ENCODE assay signal across 8 cellular contexts in genomic region chr12:122399592-122400373, GRCh38. TPM values are rescaled to one million over a fixed set of nuclear protein-coding genes. Genes with fewer than 3 reads are reported as not detected.
DNase-seq lines count a peak whose midpoint lies in the region; ATAC-seq and TF ChIP-seq lines count a peak whose summit lies in the region.

No MANE protein-coding gene starts in this region.

- H3K36me3 Mint-ChIP-seq in brain, result peaks cover 25% of the 10 kb centered on the region

- ATAC-seq in sciatic nerve, result peak; percentile 96
- ATAC-seq in HG03469 (IDR thresholded peaks at IDR 0.05; ENCODE audit: unreplicated experiment), result no peak

- peak overlapping the region; percentile 61 to 81 (median 69) for H3K4me3 Mint-ChIP-seq in brain

- peak; percentile 83 for TF ChIP-seq CTCF in brain (conservative IDR thresholded peaks at IDR 0.05)

- peak overlapping the region; percentile 59 to 98 (median 95) for H3K27ac Mint-ChIP-seq in brain

- H3K9me3 Mint-ChIP-seq in brain, result peaks cover 0 to 3% (median 0%) of the 10 kb centered on the region in 5 experiments

- H3K27me3 Mint-ChIP-seq in brain, result no peaks in the 10 kb centered on the region

- DNase-seq in activated gamma-delta T cell treated with Interleukin-2 at 50 U/mL for 16 hours (peak; percentile 32), activated gamma-delta T cell (lab: John Stamatoyannopoulos, UW) (no peak), NCI-H146 treated with DMSO at 0.1 percent for 48 hours (lab: John Stamatoyannopoulos, UW; ENCODE audit: unreplicated experiment) (peak; percentile 17), T-helper 22 cell (ENCODE audit: low read depth) (peak; percentile 14), hypothalamus (lab: John Stamatoyannopoulos, UW) (peak in 34 of 51 donors; percentile 1 to 66 (median 26)), sciatic nerve (ENCODE audit: low spot score) (peak; percentile 73)

- intact Hi-C loops in sciatic nerve (cut with DNase I), result no loop called here

- peaks cover 42% of the 10 kb centered on the region for H3K4me1 Mint-ChIP-seq in brain

RNA-seq across cellular contexts. Expression of gene CLIP1, which starts 22.7 kb away (rescaled TPM):
- polyA plus RNA-seq in brain (ENCODE audit: insufficient read depth, low read depth, low replicate concordance), result 14.6 TPM
- 114 TPM for total RNA-seq in sciatic nerve
